ENCODE assay signal across 23 cellular contexts in the genomic region with DNA sequence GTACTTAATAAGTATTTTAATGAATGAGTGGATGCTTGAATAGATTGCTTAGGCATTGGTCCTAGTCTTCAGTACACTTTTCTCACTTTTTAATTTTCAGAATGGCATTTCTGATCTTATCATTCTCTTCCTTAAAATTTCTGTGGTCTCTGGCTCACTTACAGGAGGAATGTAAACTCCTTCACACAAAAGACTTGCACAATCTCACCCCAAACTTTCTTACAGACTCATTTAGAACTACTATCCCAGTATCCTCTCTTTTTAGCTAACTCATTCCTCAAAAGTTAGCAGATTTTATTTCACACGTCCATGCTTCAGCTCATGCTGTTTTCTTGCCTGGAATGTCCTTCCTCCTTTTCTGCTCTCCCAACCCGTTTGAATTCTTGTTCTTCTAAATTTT.
DNase-seq lines count a peak whose midpoint lies in the region; TF ChIP-seq lines count a peak whose summit lies in the region.
"Had no signal": no experiment of that assay in that cellular context is flagged by ENCODE, and none has a peak within 500 bp of the region (broad histone marks: within the 10 kb centered on the region; RNA-seq: fewer than 3 reads in every experiment).

No MANE protein-coding gene starts in this region.

- H3K27ac ChIP-seq in mammary epithelial cell (ENCODE audit: insufficient read depth, low read depth, low read length) (no peak overlapping the region), caudate nucleus (ENCODE audit: low read depth, low read length) (no peak overlapping the region), brain microvascular endothelial cell (no peak overlapping the region)
- H3K27ac ChIP-seq: adrenal gland, BLaER1, lower lobe of right lung, tibial artery had no signal

- intact Hi-C loops in mammary epithelial cell (cut with micrococcal nuclease), result no loop called here

- in situ Hi-C loops in mammary epithelial cell (cut with MboI; ENCODE audit: low sequenced_read_pairs in 2 of 2), result no loop called here
- in situ Hi-C loops in brain microvascular endothelial cell (cut with HindIII; ENCODE audit: low pct_ligation_motif_present, low sequenced_read_pairs), result no loop called here

- BruUV-seq in mammary epithelial cell (replicated peaks; lab: Mats Ljungman, UMichigan), result no TSS peak

- CTCF ChIA-PET in mammary epithelial cell (lab: Charles Lee; ENCODE audit: low non-redundant PET), result no interaction called here

- H3K27me3 ChIP-seq in mammary epithelial cell (ENCODE audit: insufficient read depth, low read length) (no peaks in the 10 kb centered on the region), brain microvascular endothelial cell (replicated peaks) (no peaks in the 10 kb centered on the region)
- H3K27me3 ChIP-seq: adrenal gland, BLaER1, tibial artery had no signal

- H3K4me3 ChIP-seq in AG10803 (ENCODE audit: low read length) (no peak overlapping the region), mammary epithelial cell (replicated peaks in 1 of 3; ENCODE audit: insufficient read depth in 1 of 3, low read depth in 2 of 3, low read length in 3 of 3) (no peak overlapping the region), brain microvascular endothelial cell (ENCODE audit: low read depth, low read length) (no peak overlapping the region)
- H3K4me3 ChIP-seq: adrenal gland, BLaER1, lower lobe of right lung, tibial artery had no signal

- dilution Hi-C loops in mammary epithelial cell (cut with HindIII; ENCODE audit: low sequenced_read_pairs), result no loop called here

- peak; percentile 64 for DNase-seq in AG10803 (ENCODE audit: low read depth)
- peak; percentile 18 to 24 for DNase-seq in Kasumi-1 (lab: John Stamatoyannopoulos, UW)
- peak; percentile 44 for DNase-seq in mammary epithelial cell
- peak; percentile 59 for DNase-seq in iris pigment epithelial cell (ENCODE audit: low read depth)
- DNase-seq in T-helper 1 cell, result no peak
- DNase-seq in activated naive CD4-positive, alpha-beta T cell treated with anti-CD3 and anti-CD28 coated beads, Interleukin-2, amount 50 U/mL, for 16 hours, result no peak
- DNase-seq in caudate nucleus (lab: John Stamatoyannopoulos, UW), result no peak
- no peak for DNase-seq in brain microvascular endothelial cell
- DNase-seq: activated CD4-positive, alpha-beta memory T cell treated with anti-CD3 and anti-CD28 coated beads for 36 hours; activated CD4-positive, CD25-positive, alpha-beta regulatory T cell; activated gamma-delta T cell treated with Interleukin-2 at 50 U/mL for 16 hours; adrenal gland; COR-L47; DND-41; effector CD4-positive, alpha-beta T cell; lower lobe of right lung; NCI-H1417 treated with DMSO at 0.1 percent for 48 hours; NCI-H526 treated with DMSO at 0.1 percent for 48 hours; nucleus accumbens; RPMI8226; stimulated activated CD4-positive, alpha-beta T cell treated with anti-CD3 and anti-CD28 coated beads, Interleukin-4, amount 100 ng/mL, for 1 hour; tibial artery had no signal

- no peaks in the 10 kb centered on the region for H3K9me3 ChIP-seq in mammary epithelial cell (replicated peaks; ENCODE audit: insufficient read depth, low read length)
- H3K9me3 ChIP-seq: adrenal gland, BLaER1, lower lobe of right lung, tibial artery had no signal

- H3K9ac ChIP-seq in mammary epithelial cell (ENCODE audit: insufficient read depth, low read length), result no peak overlapping the region
- H3K9ac ChIP-seq: BLaER1 had no signal

- peaks cover 3% of the 10 kb centered on the region for H3K4me1 ChIP-seq in mammary epithelial cell (ENCODE audit: insufficient read depth, low read length)
- H3K4me1 ChIP-seq: adrenal gland, BLaER1, lower lobe of right lung, tibial artery had no signal

- H4K20me1 ChIP-seq in mammary epithelial cell (ENCODE audit: insufficient read depth, low read length), result no peaks in the 10 kb centered on the region
- H4K20me1 ChIP-seq: BLaER1 had no signal

- H2AFZ ChIP-seq in mammary epithelial cell (ENCODE audit: low read depth, low read length), result no peak overlapping the region

- H3K79me2 ChIP-seq in mammary epithelial cell (ENCODE audit: insufficient read depth, low read length), result no peaks in the 10 kb centered on the region

- WGBS in mammary epithelial cell (ENCODE audit: low coverage, missing lambda C conversion rate), result 11% methylated on average over 2 of the region's 2 CpGs

- no peak overlapping the region for H3K4me2 ChIP-seq in mammary epithelial cell (ENCODE audit: insufficient read depth, low read depth, low read length)
- H3K4me2 ChIP-seq: BLaER1 had no signal

- TF ChIP-seq CTCF in AG10803 (conservative IDR thresholded peaks at IDR 0.05; ENCODE audit: low read length), result no peak
- TF ChIP-seq CTCF in mammary epithelial cell (conservative IDR thresholded peaks at IDR 0.05 in 1 of 2, IDR thresholded peaks at IDR 0.05 in 1 of 2; ENCODE audit: extremely low read depth in 1 of 2, insufficient read depth in 1 of 2, low read depth in 1 of 2, low read length in 2 of 2), result no peak
- TF ChIP-seq CTCF in brain microvascular endothelial cell (IDR thresholded peaks at IDR 0.05; ENCODE audit: low read depth, low read length, missing control alignments), result no peak

- H3K36me3 ChIP-seq in mammary epithelial cell (ENCODE audit: insufficient read depth, low read length) (no peaks in the 10 kb centered on the region), brain microvascular endothelial cell (replicated peaks) (no peaks in the 10 kb centered on the region)
- H3K36me3 ChIP-seq: adrenal gland, BLaER1, lower lobe of right lung, tibial artery had no signal

Comparison
In these comparisons a context has a peak if more than half of its experiments do, and no peak if none do; other contexts are left out.
1. DNase-seq: peak in AG10803 (single experiment), Kasumi-1 (2 of 2), mammary epithelial cell (single experiment) and iris pigment epithelial cell (single experiment); none in T-helper 1 cell (0 of 5), activated naive CD4-positive, alpha-beta T cell treated with anti-CD3 and anti-CD28 coated beads, Interleukin-2, amount 50 U/mL, for 16 hours (single experiment), caudate nucleus (0 of 61) and brain microvascular endothelial cell (single experiment).